In the genomic region with DNA sequence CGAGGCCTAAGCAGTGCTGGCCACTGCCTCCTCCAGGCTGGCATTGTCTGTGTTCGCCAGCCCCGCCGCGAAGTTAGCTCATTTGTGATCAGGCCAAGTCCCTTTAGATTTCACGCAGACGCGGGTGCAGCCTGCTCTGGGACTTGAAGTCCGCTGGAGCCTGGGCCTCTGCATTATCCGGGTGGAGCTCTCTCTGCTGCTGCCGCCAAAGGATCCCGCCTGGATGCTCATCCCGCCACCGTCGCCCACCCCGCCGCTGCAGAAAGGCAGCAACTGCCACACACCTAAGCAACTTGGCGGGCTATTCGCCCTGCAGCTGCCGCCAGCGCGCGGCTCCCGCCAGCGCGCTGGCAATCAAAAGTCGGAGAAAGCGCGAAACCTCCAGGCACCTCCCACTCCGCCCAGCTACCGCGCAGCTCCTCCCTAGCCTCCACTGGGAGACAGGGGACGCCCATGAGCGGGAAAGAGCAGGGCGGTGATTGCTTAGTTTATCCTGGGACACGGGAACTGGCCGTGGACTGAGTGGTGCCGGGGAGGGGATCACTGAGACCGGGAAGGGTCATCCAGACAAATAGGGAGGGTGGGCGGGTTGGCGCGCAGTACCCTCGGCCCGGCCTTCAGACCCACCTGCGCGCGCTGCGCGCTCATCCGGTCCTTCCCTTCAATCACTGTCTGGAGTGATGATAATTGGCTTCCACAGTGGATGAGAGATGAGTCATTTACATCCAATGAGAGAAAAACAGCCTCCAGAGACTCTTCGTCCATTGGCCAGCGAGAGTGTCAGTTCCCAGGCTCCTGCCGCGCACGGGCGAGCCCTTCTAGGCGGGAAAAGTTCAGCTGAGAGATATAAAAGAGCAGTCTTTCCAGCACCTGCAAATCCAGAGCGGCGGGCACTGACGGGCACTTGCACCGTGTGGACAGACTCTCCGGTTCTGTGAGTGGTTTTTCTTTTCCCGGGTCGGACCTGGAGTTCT, we compare ENCODE assay signal across 8 cellular contexts. TPM values are rescaled to one million over a fixed set of nuclear protein-coding genes. Genes with fewer than 3 reads are reported as not detected.
DNase-seq lines count a peak whose midpoint lies in the region; ATAC-seq, FAIRE-seq and TF ChIP-seq lines count a peak whose summit lies in the region.

A gene with protein sequence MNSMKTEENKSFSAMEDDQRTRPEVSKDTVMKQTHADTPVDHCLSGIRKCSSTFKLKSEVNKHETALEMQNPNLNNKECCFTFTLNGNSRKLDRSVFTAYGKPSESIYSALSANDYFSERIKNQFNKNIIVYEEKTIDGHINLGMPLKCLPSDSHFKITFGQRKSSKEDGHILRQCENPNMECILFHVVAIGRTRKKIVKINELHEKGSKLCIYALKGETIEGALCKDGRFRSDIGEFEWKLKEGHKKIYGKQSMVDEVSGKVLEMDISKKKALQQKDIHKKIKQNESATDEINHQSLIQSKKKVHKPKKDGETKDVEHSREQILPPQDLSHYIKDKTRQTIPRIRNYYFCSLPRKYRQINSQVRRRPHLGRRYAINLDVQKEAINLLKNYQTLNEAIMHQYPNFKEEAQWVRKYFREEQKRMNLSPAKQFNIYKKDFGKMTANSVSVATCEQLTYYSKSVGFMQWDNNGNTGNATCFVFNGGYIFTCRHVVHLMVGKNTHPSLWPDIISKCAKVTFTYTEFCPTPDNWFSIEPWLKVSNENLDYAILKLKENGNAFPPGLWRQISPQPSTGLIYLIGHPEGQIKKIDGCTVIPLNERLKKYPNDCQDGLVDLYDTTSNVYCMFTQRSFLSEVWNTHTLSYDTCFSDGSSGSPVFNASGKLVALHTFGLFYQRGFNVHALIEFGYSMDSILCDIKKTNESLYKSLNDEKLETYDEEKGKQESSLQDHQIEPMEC (plus strand): TSS at position 875 of the 974 bp plus-strand sequence. CDS start 2,389 bp downstream, outside the sequence.

- peak; percentile 58 for ATAC-seq in HG02884 (IDR thresholded peaks at IDR 0.05; ENCODE audit: unreplicated experiment)

- intact Hi-C loops in sigmoid colon (cut with DNase I) = loop anchor here (2.0 kb wide), 1 partner anchor 36 kb away; the partner anchor contains the start of gene FAM111A

- peaks cover 8% of the 10 kb centered on the region for H3K36me3 Mint-ChIP-seq in brain

- TF ChIP-seq EP300 in sigmoid colon (IDR thresholded peaks at IDR 0.05) = no peak

- peaks cover 18% of the 10 kb centered on the region for H3K27me3 Mint-ChIP-seq in brain

- TF ChIP-seq CTCF in brain (conservative IDR thresholded peaks at IDR 0.05) (no peak), sigmoid colon (IDR thresholded peaks at IDR 0.05) (no peak)

- TF ChIP-seq POLR2A in sigmoid colon (IDR thresholded peaks at IDR 0.05) = no peak

- H3K9me3 ChIP-seq in iPS DF 6.9 (ENCODE audit: control insufficient read depth, insufficient read depth, low read length) (no peaks in the 10 kb centered on the region), sigmoid colon (no peaks in the 10 kb centered on the region)

- DNase-seq in GM18507 (ENCODE audit: extremely low spot score, insufficient read length, low read depth) (peak; percentile 67), NCI-H146 treated with DMSO at 0.1 percent for 48 hours (lab: John Stamatoyannopoulos, UW; ENCODE audit: unreplicated experiment) (peak; percentile 94), T-helper 9 cell (peak; percentile 28), iPS DF 6.9 (ENCODE audit: low read depth, low spot score) (peak; percentile 78), sigmoid colon (peak; percentile 91), SKM-1 treated with dmso at 0.1 percent for 144 hours (lab: John Stamatoyannopoulos, UW; ENCODE audit: unreplicated experiment) (no peak)

- H3K4me1 ChIP-seq in iPS DF 6.9 (ENCODE audit: control insufficient read depth, insufficient read depth, low read length) (no peaks in the 10 kb centered on the region; the same call in 1 of the 2 replicates), sigmoid colon (peaks cover 0 to 24% (median 21%) of the 10 kb centered on the region in 4 donors)

- peaks cover 42% of the 10 kb centered on the region for H3K4me1 Mint-ChIP-seq in brain

- no peaks in the 10 kb centered on the region for H3K9me3 Mint-ChIP-seq in brain

- peak within 1 kb of the TSS; percentile 81 to 91 (median 89) for H3K4me3 Mint-ChIP-seq in brain

- FAIRE-seq in GM18507 (lab: Jason Lieb, UNC) = peak; percentile 84

- H3K27me3 ChIP-seq in iPS DF 6.9 (ENCODE audit: control insufficient read depth, insufficient read depth, low read length) (no peaks in the 10 kb centered on the region; the same call in 1 of the 2 replicates), sigmoid colon (peaks cover 0 to 10% (median 9%) of the 10 kb centered on the region in 3 donors)

- peak within 1 kb of the TSS; percentile 5 to 80 (median 20) for H3K27ac Mint-ChIP-seq in brain

- H3K27ac ChIP-seq in iPS DF 6.9 (ENCODE audit: low read length) (no peak within 1 kb of the TSS), sigmoid colon (peak within 1 kb of the TSS in 3 of 4 donors; percentile 41 to 50 (median 46))

- no CpG with 5 or more reads among the region's 64 CpGs for WGBS in iPS DF 6.9 (ENCODE audit: insufficient coverage, insufficient read length)
- 1% methylated on average over 64 of the region's 64 CpGs for WGBS in sigmoid colon, 2 donors

- no peaks in the 10 kb centered on the region for H3K36me3 ChIP-seq in iPS DF 6.9 (ENCODE audit: control insufficient read depth, insufficient read depth, low read length)
- H3K36me3 ChIP-seq in sigmoid colon = no peaks in the 10 kb centered on the region

- H3K4me3 ChIP-seq in iPS DF 6.9 (ENCODE audit: low read length) = peak within 1 kb of the TSS; percentile 37; the same call in 1 of the 2 replicates
- H3K4me3 ChIP-seq in sigmoid colon = peak within 1 kb of the TSS; percentile 42 to 54 (median 48)

RNA-seq across cellular contexts. Expression of the gene that starts here (rescaled TPM):
- polyA plus RNA-seq in brain (ENCODE audit: insufficient read depth, low read depth, low replicate concordance) (4.8 TPM), sigmoid colon (1 to 10 TPM; 1.8 to 6.8 (median 2.1) TPM)
- total RNA-seq in sigmoid colon = under 1 TPM in 2 of 4 donors, not detected in 2; 0.27 to 0.36 TPM
